In genomic region chr17:49089094-49089493, GRCh38 we compare ENCODE assay signal across 1 cellular context.
A peak's percentile ranks its signal among the peaks of the same experiment; 100 is the strongest.
TF ChIP-seq lines count a peak whose summit lies in the region.

No MANE protein-coding gene starts in this region.

TF ChIP-seq in HEK293, 187 proteins besides CTCF, POLR2A, EP300 and RAD21 (continued from another document):
- peak; percentile 83 for TF ChIP-seq ZNF664 (tag by site-specific recombination; IDR thresholded peaks at IDR 0.05)
- TF ChIP-seq ZNF629 (tag by site-specific recombination; IDR thresholded peaks at IDR 0.05): peak; percentile 51
- TF ChIP-seq KLF10 (tag by site-specific recombination; IDR thresholded peaks at IDR 0.05): no peak
- peak; percentile 52; the same call in 1 of the 2 replicates for TF ChIP-seq IKZF3 (tag by site-specific recombination; IDR thresholded peaks at IDR 0.05)
- TF ChIP-seq ZFHX2 (tag by site-specific recombination; conservative IDR thresholded peaks at IDR 0.05): peak; percentile 58
- TF ChIP-seq PRDM6 (tag by site-specific recombination; IDR thresholded peaks at IDR 0.05): peak; percentile 31; the same call in 1 of the 2 replicates
- TF ChIP-seq ZNF843 (tag by site-specific recombination; IDR thresholded peaks at IDR 0.05): peak; percentile 52; the same call in 1 of the 2 replicates
- peak; percentile 96 for TF ChIP-seq SP7 (tag by site-specific recombination; IDR thresholded peaks at IDR 0.05)
- no peak for TF ChIP-seq ZNF621 (tag by site-specific recombination; IDR thresholded peaks at IDR 0.05)
- peak; percentile 20; the same call in 1 of the 2 replicates for TF ChIP-seq OSR2 (tag by site-specific recombination; IDR thresholded peaks at IDR 0.05)
